3 cellular contexts compared by ENCODE assay signal in genomic region chr6:84213217-84213616, GRCh38.
A peak's percentile ranks its signal among the peaks of the same experiment; 100 is the strongest.
TF ChIP-seq lines count a peak whose summit lies in the region.

No MANE protein-coding gene starts in this region.

TF ChIP-seq in A549, 52 proteins besides CTCF, POLR2A, EP300 and RAD21:
- TF ChIP-seq MYC (IDR thresholded peaks at IDR 0.05; ENCODE audit: borderline replicate concordance, low read length) (no peak), MAFK (IDR thresholded peaks at IDR 0.05; ENCODE audit: partially characterized antibody) (peak; percentile 89)

TF ChIP-seq in IMR-90, 13 proteins besides CTCF, POLR2A, EP300 and RAD21:
- TF ChIP-seq MAFK (IDR thresholded peaks at IDR 0.05; ENCODE audit: low read depth, low read length), result peak; percentile 97
- no peak for TF ChIP-seq BHLHE40 (IDR thresholded peaks at IDR 0.05; ENCODE audit: low read depth, low read length)

TF ChIP-seq in H1, 55 proteins besides CTCF, POLR2A, EP300 and RAD21:
- peak; percentile 89 for TF ChIP-seq MAFK (IDR thresholded peaks at IDR 0.05; ENCODE audit: low read depth, low read length)
- no peak for TF ChIP-seq KDM4A (IDR thresholded peaks at IDR 0.05; ENCODE audit: low read depth, low read length, severe bottlenecking)
